Comparison of ENCODE assay signal across 21 cellular contexts in genomic region chr4:113957961-113958360, GRCh38. TPM values are rescaled to one million over a fixed set of nuclear protein-coding genes. Genes with fewer than 3 reads are reported as not detected.
DNase-seq lines count a peak whose midpoint lies in the region; ATAC-seq and TF ChIP-seq lines count a peak whose summit lies in the region.
"Had no signal": no experiment of that assay in that cellular context is flagged by ENCODE, and none has a peak within 500 bp of the region (broad histone marks: within the 10 kb centered on the region; RNA-seq: fewer than 3 reads in every experiment).

No MANE protein-coding gene starts in this region.

- ATAC-seq in thoracic aorta (ENCODE audit: insufficient number of reproducible peaks, low FRiP score, low read depth): no peak
- no peak for ATAC-seq in GM18519 (IDR thresholded peaks at IDR 0.05; ENCODE audit: low FRiP score, unreplicated experiment)
- ATAC-seq: activated CD4-positive, alpha-beta T cell treated with anti-CD3 and anti-CD28 coated beads for 36 hours; activated naive CD4-positive, alpha-beta T cell treated with anti-CD3 and anti-CD28 coated beads, Interleukin-2, amount 50 U/mL, for 72 hours; effector memory CD8-positive, alpha-beta T cell; T-cell had no signal

- H3K27me3 ChIP-seq in thoracic aorta (replicated peaks; ENCODE audit: insufficient read depth): no peaks in the 10 kb centered on the region
- H3K27me3 ChIP-seq in effector memory CD4-positive, alpha-beta T cell (replicated peaks; ENCODE audit: control insufficient read depth, insufficient read depth, low read length, poor library complexity, severe bottlenecking): no peaks in the 10 kb centered on the region

- H3K4me3 ChIP-seq in thoracic aorta: peak overlapping the region; percentile 65
- H3K4me3 ChIP-seq in effector memory CD4-positive, alpha-beta T cell (ENCODE audit: insufficient read depth, low read depth, low read length, poor library complexity, severe bottlenecking): no peak overlapping the region
- H3K4me3 ChIP-seq: heart right ventricle had no signal

- no peaks in the 10 kb centered on the region for H3K9me3 ChIP-seq in thoracic aorta
- H3K9me3 ChIP-seq in effector memory CD4-positive, alpha-beta T cell (ENCODE audit: control insufficient read depth, low read length): no peaks in the 10 kb centered on the region
- H3K9me3 ChIP-seq: heart right ventricle, neutrophil had no signal

- peaks cover 10 to 45% of the 10 kb centered on the region in 2 donors for H3K4me1 ChIP-seq in thoracic aorta (ENCODE audit: control insufficient read depth in 1 of 2, low read depth in 2 of 2)
- H3K4me1 ChIP-seq in effector memory CD4-positive, alpha-beta T cell (ENCODE audit: control insufficient read depth, insufficient read depth, low read length, poor library complexity, severe bottlenecking): no peaks in the 10 kb centered on the region

- TF ChIP-seq CTCF in thoracic aorta (IDR thresholded peaks at IDR 0.05): no peak

- DNase-seq in NCI-H748 (lab: John Stamatoyannopoulos, UW; ENCODE audit: unreplicated experiment) (peak; percentile 18), NCI-H748 treated with DMSO at 0.1 percent for 48 hours (lab: John Stamatoyannopoulos, UW) (no peak), fibroblast of peridontal ligament (ENCODE audit: extremely low read depth) (peak; percentile 54), thoracic aorta (ENCODE audit: low spot score) (no peak)
- no peak for DNase-seq in activated CD4-positive, alpha-beta T cell treated with anti-CD3 and anti-CD28 coated beads, Interleukin-2, amount 50 U/mL, for 48 hours
- DNase-seq in effector memory CD4-positive, alpha-beta T cell: no peak
- DNase-seq: activated CD4-positive, alpha-beta T cell treated with anti-CD3 and anti-CD28 coated beads for 36 hours; effector memory CD8-positive, alpha-beta T cell; GDM1; heart right ventricle; NCI-H1092 treated with DMSO at 0.1 percent for 48 hours; NCI-H2029 treated with DMSO at 0.1 percent for 48 hours; NCI-H510A; stimulated activated CD8-positive, alpha-beta memory T cell treated with anti-CD3 and anti-CD28 coated beads, Interleukin-4, amount 100 ng/mL, for 48 hours; T-cell had no signal

- H3K36me3 ChIP-seq in thoracic aorta: no peaks in the 10 kb centered on the region
- no peaks in the 10 kb centered on the region for H3K36me3 ChIP-seq in effector memory CD4-positive, alpha-beta T cell (ENCODE audit: control insufficient read depth, insufficient read depth, low read length)
- H3K36me3 ChIP-seq: heart right ventricle, neutrophil had no signal

- peak overlapping the region in 1 of 2 donors; percentile 77 for H3K27ac ChIP-seq in thoracic aorta
- no peak overlapping the region for H3K27ac ChIP-seq in effector memory CD4-positive, alpha-beta T cell (ENCODE audit: insufficient read depth, low read length, poor library complexity, severe bottlenecking)
- H3K27ac ChIP-seq: C4-2B, neutrophil had no signal

TF ChIP-seq in PFSK-1, 5 proteins besides CTCF, POLR2A, EP300 and RAD21:
- TF ChIP-seq FOXP2 (optimal IDR thresholded peaks at IDR 0.05; ENCODE audit: borderline replicate concordance, extremely low read depth, extremely low read length, insufficient read depth) (no peak), TAF1 (IDR thresholded peaks at IDR 0.05; ENCODE audit: borderline replicate concordance, insufficient read depth, low read length) (no peak), SIN3A (IDR thresholded peaks at IDR 0.05; ENCODE audit: borderline replicate concordance, insufficient read depth, low read length) (peak; percentile 87; the same call in 1 of the 2 replicates), POLR2AphosphoS5 (IDR thresholded peaks at IDR 0.05; ENCODE audit: low read depth, low read length) (peak; percentile 34; the same call in 1 of the 2 replicates), REST (IDR thresholded peaks at IDR 0.05; ENCODE audit: insufficient read depth in 1 of 2, low read depth in 2 of 2, low read length in 2 of 2) (no peak)

RNA-seq across cellular contexts. Expression of gene ARSJ, which starts 21.5 kb away (rescaled TPM):
- polyA plus RNA-seq in PFSK-1 (2012; ENCODE audit: insufficient read length, low read depth): 12.1 TPM
- 10 to 100 TPM; 15.0 to 25.0 TPM for total RNA-seq in thoracic aorta
- total RNA-seq: activated T-helper 1 cell treated with anti-CD3 and anti-CD28 coated beads, Interleukin-12 subunit alpha, Interleukin-12 subunit beta, Interleukin-2, Interleukin-4 antibody, amounts not matched to agents 30 ng/mL and 10 ng/mL and 1 ng/mL, durations not matched to agents 14 hours and 24 hours and 36 hours had no signal

Comparison
In these comparisons a context has a peak if more than half of its experiments do, and no peak if none do; other contexts are left out.
1. DNase-seq: peak in NCI-H748 (single experiment) and fibroblast of peridontal ligament (single experiment); none in NCI-H748 treated with DMSO at 0.1 percent for 48 hours (single experiment), thoracic aorta (single experiment), activated CD4-positive, alpha-beta T cell treated with anti-CD3 and anti-CD28 coated beads, Interleukin-2, amount 50 U/mL, for 48 hours (0 of 2) and effector memory CD4-positive, alpha-beta T cell (0 of 3).